Comparison of ENCODE assay signal across 1 cellular context in genomic region chr3:25594007-25594502, GRCh38.
TF ChIP-seq lines count a peak whose summit lies in the region.

No MANE protein-coding gene starts in this region.

TF ChIP-seq in GM23338, 12 proteins besides CTCF, POLR2A, EP300 and RAD21 (continued from another document):
- TF ChIP-seq, protein P1, sequence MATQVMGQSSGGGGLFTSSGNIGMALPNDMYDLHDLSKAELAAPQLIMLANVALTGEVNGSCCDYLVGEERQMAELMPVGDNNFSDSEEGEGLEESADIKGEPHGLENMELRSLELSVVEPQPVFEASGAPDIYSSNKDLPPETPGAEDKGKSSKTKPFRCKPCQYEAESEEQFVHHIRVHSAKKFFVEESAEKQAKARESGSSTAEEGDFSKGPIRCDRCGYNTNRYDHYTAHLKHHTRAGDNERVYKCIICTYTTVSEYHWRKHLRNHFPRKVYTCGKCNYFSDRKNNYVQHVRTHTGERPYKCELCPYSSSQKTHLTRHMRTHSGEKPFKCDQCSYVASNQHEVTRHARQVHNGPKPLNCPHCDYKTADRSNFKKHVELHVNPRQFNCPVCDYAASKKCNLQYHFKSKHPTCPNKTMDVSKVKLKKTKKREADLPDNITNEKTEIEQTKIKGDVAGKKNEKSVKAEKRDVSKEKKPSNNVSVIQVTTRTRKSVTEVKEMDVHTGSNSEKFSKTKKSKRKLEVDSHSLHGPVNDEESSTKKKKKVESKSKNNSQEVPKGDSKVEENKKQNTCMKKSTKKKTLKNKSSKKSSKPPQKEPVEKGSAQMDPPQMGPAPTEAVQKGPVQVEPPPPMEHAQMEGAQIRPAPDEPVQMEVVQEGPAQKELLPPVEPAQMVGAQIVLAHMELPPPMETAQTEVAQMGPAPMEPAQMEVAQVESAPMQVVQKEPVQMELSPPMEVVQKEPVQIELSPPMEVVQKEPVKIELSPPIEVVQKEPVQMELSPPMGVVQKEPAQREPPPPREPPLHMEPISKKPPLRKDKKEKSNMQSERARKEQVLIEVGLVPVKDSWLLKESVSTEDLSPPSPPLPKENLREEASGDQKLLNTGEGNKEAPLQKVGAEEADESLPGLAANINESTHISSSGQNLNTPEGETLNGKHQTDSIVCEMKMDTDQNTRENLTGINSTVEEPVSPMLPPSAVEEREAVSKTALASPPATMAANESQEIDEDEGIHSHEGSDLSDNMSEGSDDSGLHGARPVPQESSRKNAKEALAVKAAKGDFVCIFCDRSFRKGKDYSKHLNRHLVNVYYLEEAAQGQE (IDR thresholded peaks at IDR 0.05; ENCODE audit: unreplicated experiment), result no peak
- no peak for TF ChIP-seq ZNF114 (CRISPR knock-in tag; IDR thresholded peaks at IDR 0.05)
- no peak for TF ChIP-seq CREB1 (CRISPR knock-in tag; IDR thresholded peaks at IDR 0.05; ENCODE audit: low read depth)
- no peak for TF ChIP-seq ZNF331 (CRISPR knock-in tag; IDR thresholded peaks at IDR 0.05; ENCODE audit: low read depth)
- no peak for TF ChIP-seq EZH2phosphoT487 (IDR thresholded peaks at IDR 0.05; ENCODE audit: unreplicated experiment)
- no peak for TF ChIP-seq STAT1 (IDR thresholded peaks at IDR 0.05; ENCODE audit: unreplicated experiment)
- no peak for TF ChIP-seq JUNB (IDR thresholded peaks at IDR 0.05; ENCODE audit: unreplicated experiment)
- TF ChIP-seq POLR2AphosphoS5 (IDR thresholded peaks at IDR 0.05; ENCODE audit: low read depth), result no peak
- TF ChIP-seq NANOG (IDR thresholded peaks at IDR 0.05; ENCODE audit: borderline replicate concordance), result no peak
- TF ChIP-seq, protein P2, sequence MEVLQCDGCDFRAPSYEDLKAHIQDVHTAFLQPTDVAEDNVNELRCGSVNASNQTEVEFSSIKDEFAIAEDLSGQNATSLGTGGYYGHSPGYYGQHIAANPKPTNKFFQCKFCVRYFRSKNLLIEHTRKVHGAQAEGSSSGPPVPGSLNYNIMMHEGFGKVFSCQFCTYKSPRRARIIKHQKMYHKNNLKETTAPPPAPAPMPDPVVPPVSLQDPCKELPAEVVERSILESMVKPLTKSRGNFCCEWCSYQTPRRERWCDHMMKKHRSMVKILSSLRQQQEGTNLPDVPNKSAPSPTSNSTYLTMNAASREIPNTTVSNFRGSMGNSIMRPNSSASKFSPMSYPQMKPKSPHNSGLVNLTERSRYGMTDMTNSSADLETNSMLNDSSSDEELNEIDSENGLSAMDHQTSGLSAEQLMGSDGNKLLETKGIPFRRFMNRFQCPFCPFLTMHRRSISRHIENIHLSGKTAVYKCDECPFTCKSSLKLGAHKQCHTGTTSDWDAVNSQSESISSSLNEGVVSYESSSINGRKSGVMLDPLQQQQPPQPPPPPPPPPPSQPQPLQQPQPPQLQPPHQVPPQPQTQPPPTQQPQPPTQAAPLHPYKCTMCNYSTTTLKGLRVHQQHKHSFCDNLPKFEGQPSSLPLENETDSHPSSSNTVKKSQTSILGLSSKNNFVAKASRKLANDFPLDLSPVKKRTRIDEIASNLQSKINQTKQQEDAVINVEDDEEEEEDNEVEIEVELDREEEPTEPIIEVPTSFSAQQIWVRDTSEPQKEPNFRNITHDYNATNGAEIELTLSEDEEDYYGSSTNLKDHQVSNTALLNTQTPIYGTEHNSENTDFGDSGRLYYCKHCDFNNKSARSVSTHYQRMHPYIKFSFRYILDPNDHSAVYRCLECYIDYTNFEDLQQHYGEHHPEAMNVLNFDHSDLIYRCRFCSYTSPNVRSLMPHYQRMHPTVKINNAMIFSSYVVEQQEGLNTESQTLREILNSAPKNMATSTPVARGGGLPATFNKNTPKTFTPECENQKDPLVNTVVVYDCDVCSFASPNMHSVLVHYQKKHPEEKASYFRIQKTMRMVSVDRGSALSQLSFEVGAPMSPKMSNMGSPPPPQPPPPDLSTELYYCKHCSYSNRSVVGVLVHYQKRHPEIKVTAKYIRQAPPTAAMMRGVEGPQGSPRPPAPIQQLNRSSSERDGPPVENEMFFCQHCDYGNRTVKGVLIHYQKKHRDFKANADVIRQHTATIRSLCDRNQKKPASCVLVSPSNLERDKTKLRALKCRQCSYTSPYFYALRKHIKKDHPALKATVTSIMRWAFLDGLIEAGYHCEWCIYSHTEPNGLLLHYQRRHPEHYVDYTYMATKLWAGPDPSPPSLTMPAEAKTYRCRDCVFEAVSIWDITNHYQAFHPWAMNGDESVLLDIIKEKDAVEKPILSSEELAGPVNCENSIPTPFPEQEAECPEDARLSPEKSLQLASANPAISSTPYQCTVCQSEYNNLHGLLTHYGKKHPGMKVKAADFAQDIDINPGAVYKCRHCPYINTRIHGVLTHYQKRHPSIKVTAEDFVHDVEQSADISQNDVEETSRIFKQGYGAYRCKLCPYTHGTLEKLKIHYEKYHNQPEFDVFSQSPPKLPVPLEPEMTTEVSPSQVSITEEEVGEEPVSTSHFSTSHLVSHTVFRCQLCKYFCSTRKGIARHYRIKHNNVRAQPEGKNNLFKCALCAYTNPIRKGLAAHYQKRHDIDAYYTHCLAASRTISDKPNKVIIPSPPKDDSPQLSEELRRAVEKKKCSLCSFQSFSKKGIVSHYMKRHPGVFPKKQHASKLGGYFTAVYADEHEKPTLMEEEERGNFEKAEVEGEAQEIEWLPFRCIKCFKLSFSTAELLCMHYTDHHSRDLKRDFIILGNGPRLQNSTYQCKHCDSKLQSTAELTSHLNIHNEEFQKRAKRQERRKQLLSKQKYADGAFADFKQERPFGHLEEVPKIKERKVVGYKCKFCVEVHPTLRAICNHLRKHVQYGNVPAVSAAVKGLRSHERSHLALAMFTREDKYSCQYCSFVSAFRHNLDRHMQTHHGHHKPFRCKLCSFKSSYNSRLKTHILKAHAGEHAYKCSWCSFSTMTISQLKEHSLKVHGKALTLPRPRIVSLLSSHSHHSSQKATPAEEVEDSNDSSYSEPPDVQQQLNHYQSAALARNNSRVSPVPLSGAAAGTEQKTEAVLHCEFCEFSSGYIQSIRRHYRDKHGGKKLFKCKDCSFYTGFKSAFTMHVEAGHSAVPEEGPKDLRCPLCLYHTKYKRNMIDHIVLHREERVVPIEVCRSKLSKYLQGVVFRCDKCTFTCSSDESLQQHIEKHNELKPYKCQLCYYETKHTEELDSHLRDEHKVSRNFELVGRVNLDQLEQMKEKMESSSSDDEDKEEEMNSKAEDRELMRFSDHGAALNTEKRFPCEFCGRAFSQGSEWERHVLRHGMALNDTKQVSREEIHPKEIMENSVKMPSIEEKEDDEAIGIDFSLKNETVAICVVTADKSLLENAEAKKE (CRISPR knock-in tag; IDR thresholded peaks at IDR 0.05), result no peak
- TF ChIP-seq EZH2 (IDR thresholded peaks at IDR 0.05; ENCODE audit: low read depth, unreplicated experiment), result no peak
